Comparison of ENCODE assay signal across 8 cellular contexts in the genomic region with DNA sequence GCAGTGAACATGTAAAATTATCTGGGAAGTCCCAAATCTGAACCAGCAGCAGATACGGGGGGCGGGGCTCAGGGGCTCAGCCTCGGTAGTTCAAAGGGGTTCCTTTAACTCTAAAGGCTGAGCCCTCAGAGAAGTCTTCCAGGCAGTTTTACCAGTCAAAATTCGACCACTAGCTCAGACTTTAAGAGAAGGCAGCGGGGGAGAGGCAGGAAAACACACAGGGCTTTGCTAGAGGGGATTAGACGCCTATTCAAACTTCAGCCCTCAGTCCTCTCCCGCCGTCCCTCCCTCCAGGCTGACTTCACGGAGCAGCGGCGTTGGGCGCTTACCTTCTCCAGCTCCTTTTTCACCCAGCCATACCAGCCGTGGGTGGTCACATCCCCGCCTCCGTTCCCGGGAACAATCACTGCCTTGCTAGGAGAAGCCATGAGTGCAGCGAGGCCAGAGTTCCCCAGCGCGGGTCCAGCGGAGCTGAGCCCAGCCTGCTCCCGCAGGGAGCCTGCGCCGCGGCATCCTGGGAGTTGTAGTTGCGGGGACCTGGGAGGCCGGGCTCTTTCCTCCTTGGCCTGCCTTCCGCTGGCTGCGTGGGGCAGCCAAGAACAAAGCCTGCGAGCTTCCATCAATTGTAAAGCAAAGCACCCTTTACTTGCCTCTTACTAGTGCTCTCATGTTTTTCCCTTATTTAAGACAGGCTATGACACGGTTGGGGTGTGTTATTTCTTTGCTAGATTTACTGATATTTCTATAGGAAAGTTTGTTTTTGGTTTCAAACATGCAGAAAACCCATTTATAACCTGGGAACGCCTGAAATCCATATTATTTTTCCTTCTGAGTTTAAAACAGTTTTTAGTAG. TPM values are rescaled to one million over a fixed set of nuclear protein-coding genes. Genes with fewer than 3 reads are reported as not detected.
DNase-seq lines count a peak whose midpoint lies in the region; ATAC-seq and TF ChIP-seq lines count a peak whose summit lies in the region.

TSS of gene RBBP9 (minus strand) at position 486 of the 853 bp plus-strand sequence. CDS start at position 428, 58 bp downstream.

- ATAC-seq in DND-41 (ENCODE audit: insufficient read depth, low read depth) (peak; percentile 100), GM21723 (IDR thresholded peaks at IDR 0.05; ENCODE audit: unreplicated experiment) (peak; percentile 99), natural killer cell (peak; percentile 88 to 99 (median 97))

- peak within 1 kb of the TSS; percentile 57 to 75 for H3K4me3 ChIP-seq in DND-41 (ENCODE audit: low read depth in 1 of 2, low read length in 2 of 2)

- in situ Hi-C loops in KBM-7 (cut with MboI; ENCODE audit: low pct_unique_long_range_greater_than_20kb, low sequenced_read_pairs): no loop called here

- TF ChIP-seq CTCF in DND-41 (IDR thresholded peaks at IDR 0.05; ENCODE audit: borderline replicate concordance, extremely low read depth, low read length, poor library complexity, severe bottlenecking): no peak
- TF ChIP-seq CTCF in natural killer cell (IDR thresholded peaks at IDR 0.05): no peak

- peak within 1 kb of the TSS; percentile 57 for H3K27ac ChIP-seq in DND-41 (ENCODE audit: low read length)

- peak within 1 kb of the TSS; percentile 78 to 89 for H3K27ac Mint-ChIP-seq in natural killer cell

- no peaks in the 10 kb centered on the region for H4K20me1 ChIP-seq in DND-41 (ENCODE audit: insufficient read depth, low read length)

- H3K36me3 Mint-ChIP-seq in natural killer cell: peaks cover 5% of the 10 kb centered on the region

- no peaks in the 10 kb centered on the region for H3K9me3 ChIP-seq in DND-41 (ENCODE audit: insufficient read depth, low read length, severe bottlenecking)

- peak within 1 kb of the TSS; percentile 94 for H3K4me3 Mint-ChIP-seq in natural killer cell

- peaks cover 16% of the 10 kb centered on the region for H3K36me3 ChIP-seq in DND-41 (ENCODE audit: insufficient read depth, low read length)

- H3K4me1 Mint-ChIP-seq in natural killer cell: peaks cover 16% of the 10 kb centered on the region in 2 donors

- intact Hi-C loops in natural killer cell (cut with micrococcal nuclease): no loop called here

- H2AFZ ChIP-seq in DND-41 (ENCODE audit: low read depth, low read length): peak within 1 kb of the TSS; percentile 95

- peaks cover 3 to 5% of the 10 kb centered on the region in 2 donors for H3K27me3 Mint-ChIP-seq in natural killer cell (ENCODE audit: low read depth in 2 of 2)

- peaks cover 15% of the 10 kb centered on the region for H3K79me2 ChIP-seq in DND-41 (ENCODE audit: insufficient read depth, low read length)

- no peaks in the 10 kb centered on the region for H3K9me3 Mint-ChIP-seq in natural killer cell

- peaks cover 20% of the 10 kb centered on the region for H3K4me1 ChIP-seq in DND-41 (ENCODE audit: insufficient read depth, low read length)

- no peaks in the 10 kb centered on the region for H3K27me3 ChIP-seq in DND-41 (ENCODE audit: insufficient read depth, low read length, poor library complexity)

- peak within 1 kb of the TSS; percentile 69 for H3K4me2 ChIP-seq in DND-41 (ENCODE audit: insufficient read depth, low read length)

- H3K9ac ChIP-seq in DND-41 (ENCODE audit: low read depth, low read length): peak within 1 kb of the TSS; percentile 64

- peak; percentile 87 for DNase-seq in DND-41
- DNase-seq in KBM-7: peak; percentile 82
- DNase-seq in RPMI7951 (ENCODE audit: low read depth): peak; percentile 86
- DNase-seq in activated T-helper 1 cell treated with anti-CD3 and anti-CD28 coated beads, Interleukin-2, amount 50 U/mL, for 16 hours (ENCODE audit: low read depth in 1 of 2, low spot score in 1 of 2): peak; percentile 42 to 52
- peak; percentile 72 for DNase-seq in fibroblast of peridontal ligament (ENCODE audit: extremely low read depth)
- DNase-seq in natural killer cell: peak; percentile 47
- DNase-seq in stimulated activated naive CD4-positive, alpha-beta T cell (lab: John Stamatoyannopoulos, UW): peak; percentile 44 to 69 (median 60)

RNA-seq across cellular contexts. Expression of gene RBBP9, which starts in this region (rescaled TPM):
- total RNA-seq in RPMI7951 (2014; rRNA removed; shearing (Covaris generic)): 42.5 and 50.4 TPM in 2 replicates
- 1 to 10 TPM; 4.6 to 9.2 (median 7.9) TPM for total RNA-seq in natural killer cell

Comparison
In these comparisons a context has a peak if more than half of its experiments do, and no peak if none do; other contexts are left out.
1. Peak in every context shown above with its lines: DNase-seq, ATAC-seq, H3K4me3 ChIP-seq and H3K27ac ChIP-seq.